10 cellular contexts compared by ENCODE assay signal in genomic region chr2:227818569-227819397, GRCh38. TPM values are rescaled to one million over a fixed set of nuclear protein-coding genes. Genes with fewer than 3 reads are reported as not detected.
DNase-seq lines count a peak whose midpoint lies in the region; ATAC-seq, FAIRE-seq and TF ChIP-seq lines count a peak whose summit lies in the region.
"Had no signal": no experiment of that assay in that cellular context is flagged by ENCODE, and none has a peak within 500 bp of the region (broad histone marks: within the 10 kb centered on the region; RNA-seq: fewer than 3 reads in every experiment).

No MANE protein-coding gene starts in this region.

- intact Hi-C loops in left lung (cut with DNase I) (no loop called here), aorta (cut with DNase I) (loop anchor here in 1 of 2 donors (5.0 to 10.0 kb wide), 2 partner anchors 44 to 836 kb away; no protein-coding TSS in a partner anchor)

- peak overlapping the region; percentile 12 to 38 for H3K4me3 Mint-ChIP-seq in activated T-cell treated with anti-CD3 and anti-CD28 coated beads, Interleukin-2, amount 50 U/mL, for 72 hours
- H3K4me3 Mint-ChIP-seq: H9 had no signal

- H3K27ac Mint-ChIP-seq in activated T-cell treated with anti-CD3 and anti-CD28 coated beads, Interleukin-2, amount 50 U/mL, for 72 hours, result peak overlapping the region; percentile 75
- H3K27ac Mint-ChIP-seq: H9 had no signal

- H3K36me3 ChIP-seq in left lung (no peaks in the 10 kb centered on the region), aorta (ENCODE audit: control insufficient read depth in 1 of 2, insufficient read depth in 2 of 2, low read length in 1 of 2) (no peaks in the 10 kb centered on the region)

- peaks cover 8 to 58% of the 10 kb centered on the region in 2 donors for H3K4me1 ChIP-seq in left lung
- peaks cover 3 to 6% of the 10 kb centered on the region in 2 donors for H3K4me1 ChIP-seq in aorta (ENCODE audit: control insufficient read depth in 1 of 2, insufficient read depth in 2 of 2, low read length in 2 of 2)

- no peak for TF ChIP-seq CTCF in left lung (IDR thresholded peaks at IDR 0.05)

- TF ChIP-seq POLR2A in GM12891 (IDR thresholded peaks at IDR 0.05; ENCODE audit: low read depth, low read length), result no peak

- H3K9me3 Mint-ChIP-seq in activated T-cell treated with anti-CD3 and anti-CD28 coated beads, Interleukin-2, amount 50 U/mL, for 72 hours, result peaks cover 3 to 9% of the 10 kb centered on the region in 2 donors
- H3K9me3 Mint-ChIP-seq: H9 had no signal

- peak; percentile 33 to 37 for ATAC-seq in activated T-cell treated with anti-CD3 and anti-CD28 coated beads, Interleukin-2, amount 50 U/mL, for 72 hours (replicated peaks in 1 of 2)
- ATAC-seq in left lung (peak; percentile 76), aorta (ENCODE audit: low FRiP score) (no peak), HG03045 (IDR thresholded peaks at IDR 0.05; ENCODE audit: unreplicated experiment) (no peak)

- DNase-seq in stimulated activated CD4-positive, alpha-beta T cell treated with anti-CD3 and anti-CD28 coated beads, Interleukin-15, amount 100 ng/mL, for 24 hours, result peak; percentile 23
- DNase-seq in stimulated activated CD4-positive, alpha-beta T cell treated with anti-CD3 and anti-CD28 coated beads, Interleukin-4, amount 100 ng/mL, for 4 hours, result no peak
- no peak for DNase-seq in activated T-cell treated with anti-CD3 and anti-CD28 coated beads, Interleukin-2, amount 50 U/mL, for 72 hours
- DNase-seq in left lung (peak; percentile 72 to 79), aorta (peak; percentile 67 to 82), NCI-H1436 (lab: John Stamatoyannopoulos, UW) (no peak), GM12891 (ENCODE audit: insufficient read length, low spot score) (no peak)

- H3K27me3 ChIP-seq in left lung, result no peaks in the 10 kb centered on the region
- H3K27me3 ChIP-seq in aorta (ENCODE audit: control insufficient read depth in 1 of 2, insufficient read depth in 2 of 2, low read length in 1 of 2), result no peaks in the 10 kb centered on the region

- H3K9me3 ChIP-seq in left lung (no peaks in the 10 kb centered on the region), aorta (ENCODE audit: control insufficient read depth, low read length) (no peaks in the 10 kb centered on the region)

- no peak overlapping the region for H3K4me3 ChIP-seq in left lung
- H3K4me3 ChIP-seq in aorta (ENCODE audit: low read length in 2 of 2), result no peak overlapping the region

- H3K27ac ChIP-seq in left lung (peak overlapping the region in 1 of 2 donors; percentile 90), aorta (ENCODE audit: low read depth in 1 of 2, low read length in 2 of 2) (peak overlapping the region; percentile 59 to 99)

- H3K36me3 Mint-ChIP-seq in activated T-cell treated with anti-CD3 and anti-CD28 coated beads, Interleukin-2, amount 50 U/mL, for 72 hours (ENCODE audit: insufficient read depth in 2 of 2), result peaks cover 0 to 5% of the 10 kb centered on the region in 2 donors

- peaks cover 15% of the 10 kb centered on the region for H3K4me1 Mint-ChIP-seq in activated T-cell treated with anti-CD3 and anti-CD28 coated beads, Interleukin-2, amount 50 U/mL, for 72 hours (ENCODE audit: low read depth)

- peaks cover 36% of the 10 kb centered on the region for H3K27me3 Mint-ChIP-seq in activated T-cell treated with anti-CD3 and anti-CD28 coated beads, Interleukin-2, amount 50 U/mL, for 72 hours (ENCODE audit: low read depth)

- no peak for FAIRE-seq in GM12891 (lab: Jason Lieb, UNC)

- WGBS in aorta, 2 donors, result 72 to 78% methylated on average over 10 of the region's 10 CpGs

TF ChIP-seq in GM12891, 5 proteins besides CTCF, POLR2A, EP300 and RAD21:
- TF ChIP-seq PAX5 (IDR thresholded peaks at IDR 0.05; ENCODE audit: insufficient read depth, low read length, severe bottlenecking), result no peak
- TF ChIP-seq POLR2AphosphoS5 (IDR thresholded peaks at IDR 0.05; ENCODE audit: low read depth, low read length), result no peak
- no peak for TF ChIP-seq SPI1 (IDR thresholded peaks at IDR 0.05; ENCODE audit: low read depth, low read length)
- no peak for TF ChIP-seq POU2F2 (IDR thresholded peaks at IDR 0.05; ENCODE audit: low read depth, low read length)
- TF ChIP-seq TAF1 (IDR thresholded peaks at IDR 0.05; ENCODE audit: low read depth, low read length), result no peak

RNA-seq across cellular contexts. Expression of gene CCL20, which starts 5.1 kb away (rescaled TPM):
- total RNA-seq in activated T-cell treated with anti-CD3 and anti-CD28 coated beads, Interleukin-2, amount 50 U/mL, for 72 hours, result 10 to 100 TPM in 1 of 2 donors, 1 to 10 TPM in 1; 1.4 to 21.9 TPM
- total RNA-seq in left lung, result 10 to 100 TPM in 1 of 2 donors, 1 to 10 TPM in 1; 1.9 to 15.7 TPM
- under 1 TPM in 1 of 2 donors, not detected in 1; 0.45 TPM for total RNA-seq in aorta
- polyA plus RNA-seq in aorta, result 1 to 10 TPM in 1 of 2 donors, under 1 TPM in 1; 0.23 to 5.5 TPM
- polyA plus RNA-seq in GM12891 (2012; ENCODE audit: low read depth, missing spikeins), result 1.9 TPM
- total RNA-seq: H9 had no signal

RNA-seq across cellular contexts. Expression of gene DAW1, which starts 52.6 kb away (rescaled TPM):
- total RNA-seq in activated T-cell treated with anti-CD3 and anti-CD28 coated beads, Interleukin-2, amount 50 U/mL, for 72 hours, result not detected
- 1 to 10 TPM in 1 of 2 donors, under 1 TPM in 1; 0.99 to 7.7 TPM for total RNA-seq in left lung
- total RNA-seq in aorta, result under 1 TPM in 1 of 2 donors, not detected in 1; 0.88 TPM
- polyA plus RNA-seq in aorta, result under 1 TPM in 1 of 2 donors, not detected in 1; 0.41 TPM
- not detected for polyA plus RNA-seq in GM12891 (2012; ENCODE audit: low read depth, missing spikeins)
- total RNA-seq: left colon had no signal

Comparison
In these comparisons a context has a peak if more than half of its experiments do, and no peak if none do; other contexts are left out.
1. DNase-seq: peak in stimulated activated CD4-positive, alpha-beta T cell treated with anti-CD3 and anti-CD28 coated beads, Interleukin-15, amount 100 ng/mL, for 24 hours (single experiment), left lung (2 of 2) and aorta (2 of 2); none in stimulated activated CD4-positive, alpha-beta T cell treated with anti-CD3 and anti-CD28 coated beads, Interleukin-4, amount 100 ng/mL, for 4 hours (0 of 2), activated T-cell treated with anti-CD3 and anti-CD28 coated beads, Interleukin-2, amount 50 U/mL, for 72 hours (0 of 2), NCI-H1436 (single experiment) and GM12891 (single experiment).
2. ATAC-seq: peak in activated T-cell treated with anti-CD3 and anti-CD28 coated beads, Interleukin-2, amount 50 U/mL, for 72 hours (2 of 2) and left lung (single experiment); none in aorta (single experiment) and HG03045 (single experiment).